ENCODE assay signal across 17 cellular contexts in the genomic region with DNA sequence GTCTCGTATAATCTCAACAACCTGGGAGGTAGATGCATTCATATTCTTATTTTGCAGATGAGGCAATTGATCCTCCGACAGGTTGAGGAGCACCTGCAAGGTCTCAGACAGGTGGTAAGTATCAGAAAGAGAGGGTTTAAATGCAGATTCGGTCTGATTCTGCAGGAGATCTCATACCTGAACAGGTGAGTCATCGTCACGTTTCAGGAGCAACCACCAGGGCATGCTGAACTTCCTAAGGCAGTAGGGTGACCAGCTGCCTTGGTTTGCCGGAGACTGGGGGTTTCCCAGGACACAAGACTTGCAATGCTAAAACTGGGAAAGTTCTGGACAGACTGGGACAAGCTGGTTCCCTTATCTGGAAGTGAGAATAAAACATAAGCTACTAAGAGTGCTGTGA.
DNase-seq lines count a peak whose midpoint lies in the region; ATAC-seq and TF ChIP-seq lines count a peak whose summit lies in the region.
"Had no signal": no experiment of that assay in that cellular context is flagged by ENCODE, and none has a peak within 500 bp of the region (broad histone marks: within the 10 kb centered on the region; RNA-seq: fewer than 3 reads in every experiment).

No MANE protein-coding gene starts in this region.

- H4K12ac ChIP-seq in trophoblast cell (ENCODE audit: low read depth, low read length) = no peak overlapping the region

- no peak overlapping the region for H3K18ac ChIP-seq in trophoblast cell (ENCODE audit: low read length)

- H3K27ac Mint-ChIP-seq in stimulated activated naive B cell treated with anti-CD40 and anti-IgM and Interleukin-4, amounts not matched to agents 10 μg/mL and 1 μg/mL and 100 μg/mL, for 72 hours = no peak overlapping the region
- H3K27ac Mint-ChIP-seq: CD4-positive, alpha-beta T cell had no signal

- no peak overlapping the region for H2AK5ac ChIP-seq in trophoblast cell (ENCODE audit: low read length)

- DNase-seq in SW480 (ENCODE audit: low spot score) (peak; percentile 17), iPS DF 6.9 (ENCODE audit: low read depth, low spot score) (peak; percentile 82), trophoblast cell (peak; percentile 48 to 62), mucosa of descending colon (no peak), T-helper 2 cell (no peak)
- DNase-seq in stimulated activated naive B cell treated with anti-CD40 and anti-IgM and Interleukin-4, amounts not matched to agents 10 μg/mL and 1 μg/mL and 100 μg/mL, for 72 hours = no peak
- DNase-seq: Calu3; CD4-positive, alpha-beta T cell; GM23248; Karpas-422; NCI-H1105 treated with DMSO at 0.1 percent for 48 hours; NCI-H1930; NCI-H2171 treated with DMSO at 0.1 percent for 48 hours; NCI-H524; OCI-M1 had no signal

- H3K36me3 ChIP-seq in ES-I3 (ENCODE audit: insufficient read depth, low read length) (no peaks in the 10 kb centered on the region), iPS DF 6.9 (ENCODE audit: control insufficient read depth, insufficient read depth, low read length) (no peaks in the 10 kb centered on the region), trophoblast cell (ENCODE audit: control insufficient read depth in 1 of 2, insufficient read depth in 2 of 2, low read length in 2 of 2) (no peaks in the 10 kb centered on the region), mucosa of descending colon (ENCODE audit: low read depth) (no peaks in the 10 kb centered on the region)

- H3K27ac ChIP-seq in iPS DF 6.9 (ENCODE audit: low read length) (peak overlapping the region; percentile 91), trophoblast cell (ENCODE audit: low read depth, low read length) (no peak overlapping the region)
- H3K27ac ChIP-seq: GM23248 had no signal

- H3K4me1 Mint-ChIP-seq in stimulated activated naive B cell treated with anti-CD40 and anti-IgM and Interleukin-4, amounts not matched to agents 10 μg/mL and 1 μg/mL and 100 μg/mL, for 72 hours = no peaks in the 10 kb centered on the region

- H3K4me3 Mint-ChIP-seq in stimulated activated naive B cell treated with anti-CD40 and anti-IgM and Interleukin-4, amounts not matched to agents 10 μg/mL and 1 μg/mL and 100 μg/mL, for 72 hours = no peak overlapping the region
- H3K4me3 Mint-ChIP-seq: CD4-positive, alpha-beta T cell had no signal

- H4K91ac ChIP-seq in trophoblast cell (ENCODE audit: low read depth, low read length) = no peak overlapping the region

- no peaks in the 10 kb centered on the region for H3K27me3 Mint-ChIP-seq in stimulated activated naive B cell treated with anti-CD40 and anti-IgM and Interleukin-4, amounts not matched to agents 10 μg/mL and 1 μg/mL and 100 μg/mL, for 72 hours

- no peak for ATAC-seq in GM18909 (IDR thresholded peaks at IDR 0.05; ENCODE audit: poor library complexity, unreplicated experiment)
- no peak for ATAC-seq in mucosa of descending colon
- ATAC-seq in stimulated activated naive B cell treated with anti-CD40 and anti-IgM and Interleukin-4, amounts not matched to agents 10 μg/mL and 1 μg/mL and 100 μg/mL, for 72 hours (replicated peaks) = no peak

- intact Hi-C loops in mucosa of descending colon (cut with DNase I, micrococcal nuclease) = no loop called here

- WGBS in iPS DF 6.9 (ENCODE audit: insufficient coverage, insufficient read length) = no CpG with 5 or more reads among the region's 6 CpGs
- whole genome bisulfite sequencing in trophoblast cell (ENCODE audit: extremely low coverage, insufficient coverage, insufficient read length) = no CpG with 5 or more reads among the region's 6 CpGs

- H3K4me3 ChIP-seq in iPS DF 6.9 (ENCODE audit: low read length) (no peak overlapping the region), trophoblast cell (ENCODE audit: low read depth, low read length) (no peak overlapping the region), mucosa of descending colon (no peak overlapping the region)
- H3K4me3 ChIP-seq: GM23248 had no signal

- no peak for TF ChIP-seq CTCF in mucosa of descending colon (IDR thresholded peaks at IDR 0.05)

- no peak overlapping the region for H3K4me2 ChIP-seq in trophoblast cell (ENCODE audit: low read length)

- H4K8ac ChIP-seq in trophoblast cell (ENCODE audit: low read depth, low read length) = no peak overlapping the region

- H3K79me1 ChIP-seq in trophoblast cell (ENCODE audit: low read length) = no peaks in the 10 kb centered on the region

- no peak overlapping the region for H2BK12ac ChIP-seq in trophoblast cell (ENCODE audit: low read length)

- peaks cover 0 to 8% of the 10 kb centered on the region in 2 donors for H3K9me3 Mint-ChIP-seq in stimulated activated naive B cell treated with anti-CD40 and anti-IgM and Interleukin-4, amounts not matched to agents 10 μg/mL and 1 μg/mL and 100 μg/mL, for 72 hours
- H3K9me3 Mint-ChIP-seq: CD4-positive, alpha-beta T cell had no signal

- H2BK120ac ChIP-seq in trophoblast cell (ENCODE audit: insufficient read depth, low read length, poor library complexity) = no peak overlapping the region

- H3K14ac ChIP-seq in trophoblast cell (ENCODE audit: low read length) = no peak overlapping the region

- H3K9me3 ChIP-seq in ES-I3 (ENCODE audit: control insufficient read depth, insufficient read depth, low read length) (no peaks in the 10 kb centered on the region), iPS DF 6.9 (ENCODE audit: control insufficient read depth, insufficient read depth, low read length) (no peaks in the 10 kb centered on the region), trophoblast cell (ENCODE audit: insufficient read depth, low read depth, low read length) (peaks cover 2% of the 10 kb centered on the region), mucosa of descending colon (no peaks in the 10 kb centered on the region)

- no peaks in the 10 kb centered on the region for H3K79me2 ChIP-seq in trophoblast cell (ENCODE audit: control insufficient read depth, insufficient read depth, low read length, poor library complexity)

- H2BK5ac ChIP-seq in trophoblast cell (ENCODE audit: low read depth, low read length, poor library complexity) = no peak overlapping the region

- H3K4me1 ChIP-seq in ES-I3 (ENCODE audit: insufficient read depth, low read length) (peaks cover 59% of the 10 kb centered on the region), iPS DF 6.9 (ENCODE audit: control insufficient read depth, insufficient read depth, low read length) (peaks cover 7% of the 10 kb centered on the region), trophoblast cell (ENCODE audit: control insufficient read depth in 1 of 2, insufficient read depth in 2 of 2, low read length in 2 of 2) (peaks cover 0 to 3% of the 10 kb centered on the region in 2 experiments), mucosa of descending colon (ENCODE audit: low read depth) (no peaks in the 10 kb centered on the region)

- no peak overlapping the region for H2AFZ ChIP-seq in trophoblast cell (ENCODE audit: insufficient read depth, low read length, poor library complexity)
- H2AFZ ChIP-seq: GM23248 had no signal

- H3K27me3 ChIP-seq in iPS DF 6.9 (ENCODE audit: control insufficient read depth, insufficient read depth, low read length) = no peaks in the 10 kb centered on the region
- H3K27me3 ChIP-seq in trophoblast cell (ENCODE audit: insufficient read depth, low read length) = no peaks in the 10 kb centered on the region

- no peak overlapping the region for H3K23ac ChIP-seq in trophoblast cell (ENCODE audit: low read length)

- peak overlapping the region; percentile 18; the same call in 1 of the 2 replicates for H3K9ac ChIP-seq in ES-I3 (ENCODE audit: low read depth, low read length)
- H3K9ac ChIP-seq in trophoblast cell (ENCODE audit: low read length) = no peak overlapping the region
- H3K9ac ChIP-seq: GM23248 had no signal

- H3K4ac ChIP-seq in trophoblast cell (ENCODE audit: low read depth, low read length) = no peak overlapping the region

- no peaks in the 10 kb centered on the region for H3K36me3 Mint-ChIP-seq in stimulated activated naive B cell treated with anti-CD40 and anti-IgM and Interleukin-4, amounts not matched to agents 10 μg/mL and 1 μg/mL and 100 μg/mL, for 72 hours

Comparison
In these comparisons a context has a peak if more than half of its experiments do, and no peak if none do; other contexts are left out.
1. DNase-seq: peak in SW480 (single experiment), iPS DF 6.9 (single experiment) and trophoblast cell (2 of 2); none in mucosa of descending colon (0 of 3), T-helper 2 cell (0 of 5) and stimulated activated naive B cell treated with anti-CD40 and anti-IgM and Interleukin-4, amounts not matched to agents 10 μg/mL and 1 μg/mL and 100 μg/mL, for 72 hours (single experiment).